Comparison of ENCODE assay signal across 21 cellular contexts in the genomic region with DNA sequence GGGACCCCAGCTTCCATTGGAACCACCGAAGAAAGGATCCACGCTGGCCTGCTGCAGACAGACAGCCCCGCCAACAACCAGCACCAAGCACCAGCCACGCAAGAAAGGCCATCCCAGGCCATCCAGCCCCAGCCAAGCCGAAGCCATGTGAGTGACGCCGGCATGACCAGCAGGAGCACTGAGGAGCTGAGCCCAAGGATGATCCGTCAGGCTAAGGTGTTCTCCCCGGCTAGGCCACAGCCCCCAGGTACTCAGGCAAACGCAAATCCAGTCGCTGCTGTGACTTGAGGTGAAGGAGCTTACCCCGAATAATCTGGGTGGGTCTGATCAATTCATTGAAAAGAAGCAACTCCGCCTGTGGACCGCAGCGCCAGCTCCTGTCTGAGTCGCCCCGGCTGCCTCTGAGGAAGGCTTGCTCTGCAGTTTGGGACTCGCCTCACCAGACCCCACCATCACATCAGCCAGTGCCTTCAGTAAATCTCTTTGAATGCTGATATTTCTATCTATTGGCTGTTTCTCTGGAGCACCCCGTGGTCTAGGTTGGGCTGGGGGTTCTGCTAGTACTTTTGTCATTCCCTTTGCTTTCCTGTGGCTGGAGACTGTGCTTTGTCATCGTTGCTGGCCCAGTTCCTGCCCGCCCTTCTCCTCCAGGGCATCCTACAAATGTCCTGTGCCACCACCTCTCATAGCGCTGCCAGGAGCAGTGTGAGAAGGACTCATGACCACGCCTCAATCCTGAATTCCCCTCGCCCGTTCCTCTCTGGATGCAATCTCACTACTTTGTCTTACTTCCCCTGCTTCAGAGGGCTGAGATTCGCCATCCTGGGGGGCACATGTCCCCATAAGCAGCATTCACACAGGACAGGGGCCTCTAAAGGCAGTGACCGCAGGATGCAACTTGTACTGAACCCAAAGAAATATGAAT. TPM values are rescaled to one million over a fixed set of nuclear protein-coding genes. Genes with fewer than 3 reads are reported as not detected.
"Had no signal": no experiment of that assay in that cellular context is flagged by ENCODE, and none has a peak within 500 bp of the region (broad histone marks: within the 10 kb centered on the region; RNA-seq: fewer than 3 reads in every experiment).

No MANE protein-coding gene starts in this region.

- H3K4me1 ChIP-seq: gastrocnemius medialis, heart right ventricle, thyroid gland, uterus had no signal

- H3K27ac ChIP-seq: cardiac muscle cell, gastrocnemius medialis, heart right ventricle, pancreas, thyroid gland, uterus had no signal

- H3K4me3 Mint-ChIP-seq: activated CD4-positive, alpha-beta memory T cell treated with anti-CD3 and anti-CD28 coated beads, Interleukin-2, amount 10 ng/mL, durations not matched to agents 7 days and 5 days; activated CD4-positive, alpha-beta T cell treated with anti-CD3 and anti-CD28 coated beads for 36 hours; memory B cell; T-helper 2 cell treated with Interferon-gamma antibody and Interleukin-4, amounts not matched to agents 5 μg/mL and 100 μg/mL, for 36 hours had no signal

- H3K9me3 Mint-ChIP-seq: activated CD4-positive, alpha-beta memory T cell treated with anti-CD3 and anti-CD28 coated beads, Interleukin-2, amount 10 ng/mL, durations not matched to agents 7 days and 5 days; T-helper 2 cell treated with Interferon-gamma antibody and Interleukin-4, amounts not matched to agents 5 μg/mL and 100 μg/mL, for 36 hours had no signal

- H3K27ac Mint-ChIP-seq: activated CD4-positive, alpha-beta memory T cell treated with anti-CD3 and anti-CD28 coated beads, Interleukin-2, amount 10 ng/mL, durations not matched to agents 7 days and 5 days; activated CD4-positive, alpha-beta T cell treated with anti-CD3 and anti-CD28 coated beads for 36 hours; memory B cell; T-helper 2 cell treated with Interferon-gamma antibody and Interleukin-4, amounts not matched to agents 5 μg/mL and 100 μg/mL, for 36 hours had no signal

- DNase-seq: activated CD4-positive, alpha-beta memory T cell treated with anti-CD3 and anti-CD28 coated beads, Interleukin-2, amount 10 ng/mL, durations not matched to agents 7 days and 5 days; activated CD4-positive, alpha-beta T cell treated with anti-CD3 and anti-CD28 coated beads for 36 hours; activated gamma-delta T cell; activated T-cell treated with anti-CD3 and anti-CD28 coated beads, Interleukin-2, amount 50 U/mL, for 48 hours; cortex of kidney; effector CD8-positive, alpha-beta T cell; gastrocnemius medialis; heart right ventricle; retina; stimulated activated CD4-positive, alpha-beta T cell treated with anti-CD3 and anti-CD28 coated beads, Interleukin-15, amount 100 ng/mL, for 24 hours; stimulated activated CD4-positive, alpha-beta T cell treated with anti-CD3 and anti-CD28 coated beads, Interleukin-4, amount 100 ng/mL, for 24 hours; thyroid gland; uterus had no signal

- H3K36me3 ChIP-seq: cardiac muscle cell, gastrocnemius medialis, heart right ventricle, pancreas, thyroid gland, uterus had no signal

- ATAC-seq: activated CD4-positive, alpha-beta T cell treated with anti-CD3 and anti-CD28 coated beads for 36 hours; gastrocnemius medialis; heart right ventricle; left lobe of liver; pancreas had no signal

- H3K4me3 ChIP-seq: cardiac muscle cell, gastrocnemius medialis, heart right ventricle, pancreas, thyroid gland, uterus had no signal

- H3K9me3 ChIP-seq: gastrocnemius medialis, heart right ventricle, pancreas, thyroid gland, uterus had no signal

- H3K27me3 ChIP-seq: cardiac muscle cell, pancreas, thyroid gland had no signal

- H3K4me1 Mint-ChIP-seq: activated CD4-positive, alpha-beta memory T cell treated with anti-CD3 and anti-CD28 coated beads, Interleukin-2, amount 10 ng/mL, durations not matched to agents 7 days and 5 days; activated CD4-positive, alpha-beta T cell treated with anti-CD3 and anti-CD28 coated beads for 36 hours; memory B cell had no signal

RNA-seq across cellular contexts. Expression of a gene that starts 39.1 kb away (rescaled TPM):
- total RNA-seq: activated CD4-positive, alpha-beta T cell treated with anti-CD3 and anti-CD28 coated beads for 36 hours; astrocyte; cardiac muscle cell; fibroblast of lung; gastrocnemius medialis; heart right ventricle; thyroid gland; uterus had no signal
- polyA plus RNA-seq: cardiac muscle cell, fibroblast of lung, heart right ventricle, neural cell had no signal
